In the genomic region with DNA sequence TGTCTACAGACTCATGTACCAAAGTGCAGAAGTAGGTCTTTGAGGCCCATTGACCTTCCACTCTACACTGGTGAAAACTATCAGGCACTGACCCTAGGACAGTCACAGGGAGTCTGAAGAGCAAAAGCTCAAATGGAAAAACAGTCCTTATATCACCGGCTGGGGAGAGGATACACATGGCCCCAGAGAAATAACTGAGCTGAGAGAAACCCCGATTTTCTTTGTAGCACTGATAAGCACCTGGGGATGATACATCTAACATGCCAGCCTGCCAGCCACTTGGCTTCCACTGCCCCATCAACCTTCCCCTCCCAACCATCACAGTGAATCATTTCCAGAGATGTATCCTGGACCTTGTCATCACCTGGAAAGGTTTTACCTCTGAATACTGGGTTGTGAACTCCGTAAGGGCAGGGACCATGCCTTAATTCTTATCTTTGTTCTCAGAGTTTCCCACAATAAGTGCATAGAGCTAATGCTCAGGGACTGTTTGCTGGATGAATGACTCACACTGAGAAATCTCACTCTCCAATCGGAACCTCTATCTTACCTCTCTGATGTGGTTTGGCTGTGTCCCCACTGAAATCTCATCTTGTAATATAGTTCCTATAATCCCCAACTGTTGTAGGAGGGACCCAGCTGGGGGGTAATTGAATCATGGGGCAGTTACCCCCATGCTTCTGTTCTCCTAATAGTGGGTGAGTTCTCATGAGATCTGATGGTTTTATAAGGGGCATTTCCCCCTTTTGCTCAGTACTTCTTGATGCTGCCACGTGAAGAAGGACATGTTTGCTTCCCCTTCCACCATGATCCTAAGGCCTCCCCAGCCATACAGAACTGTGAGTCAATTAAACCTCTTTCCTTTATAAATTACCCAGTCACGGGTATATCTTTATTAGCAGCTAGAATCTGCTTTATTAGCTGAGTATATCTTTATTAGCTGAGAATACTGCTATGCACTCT, we compare ENCODE assay signal across 8 cellular contexts. TPM values are rescaled to one million over a fixed set of nuclear protein-coding genes. Genes with fewer than 3 reads are reported as not detected.
DNase-seq lines count a peak whose midpoint lies in the region; ATAC-seq and TF ChIP-seq lines count a peak whose summit lies in the region.

No MANE protein-coding gene starts in this region.

- H3K36me3 ChIP-seq in MM.1S (replicated peaks; ENCODE audit: insufficient read depth, low read length), result no peaks in the 10 kb centered on the region

- DNase-seq in AG20443 (ENCODE audit: low spot score), result peak; percentile 38
- DNase-seq in M059J (ENCODE audit: low read depth), result peak; percentile 96
- peak; percentile 56 for DNase-seq in fibroblast of pulmonary artery (ENCODE audit: low read depth)
- DNase-seq in cardiac septum (ENCODE audit: low spot score), result no peak
- no peak for DNase-seq in MM.1S
- no peak for DNase-seq in cortex of kidney (lab: John Stamatoyannopoulos, UW)
- no peak for DNase-seq in Ammon's horn (ENCODE audit: low spot score)

- H3K9me2 ChIP-seq in MM.1S (replicated peaks; ENCODE audit: insufficient read depth, low read length), result no peaks in the 10 kb centered on the region

- H3K4me3 ChIP-seq in fibroblast of pulmonary artery (replicated peaks; ENCODE audit: low read depth, low read length) (no peak overlapping the region), MM.1S (ENCODE audit: low read length) (no peak overlapping the region)

- ATAC-seq in GM21526 (IDR thresholded peaks at IDR 0.05; ENCODE audit: low FRiP score, unreplicated experiment), result peak; percentile 63

- H4K20me1 ChIP-seq in MM.1S (ENCODE audit: insufficient read depth, low read length), result no peaks in the 10 kb centered on the region

- no peaks in the 10 kb centered on the region for H3K27me3 ChIP-seq in MM.1S (replicated peaks; ENCODE audit: insufficient read depth, low read length)

- H3K4me2 ChIP-seq in MM.1S (ENCODE audit: low read depth, low read length), result no peak overlapping the region

- intact Hi-C loops in cardiac septum (cut with DNase I), result no loop called here

- no peaks in the 10 kb centered on the region for H3K9me3 ChIP-seq in MM.1S (replicated peaks; ENCODE audit: insufficient read depth, low read length)

- no peak overlapping the region for H3K27ac ChIP-seq in MM.1S (ENCODE audit: low read length)

- H3K4me1 ChIP-seq in MM.1S (ENCODE audit: low read length), result no peaks in the 10 kb centered on the region

- no peak overlapping the region for H2AFZ ChIP-seq in MM.1S (ENCODE audit: low read length)

- H3K79me2 ChIP-seq in MM.1S (ENCODE audit: low read length), result no peaks in the 10 kb centered on the region

- H3K9ac ChIP-seq in MM.1S (ENCODE audit: low read length), result no peak overlapping the region

- TF ChIP-seq CTCF in fibroblast of pulmonary artery (IDR thresholded peaks at IDR 0.05; ENCODE audit: low read length, missing control alignments) (no peak), MM.1S (IDR thresholded peaks at IDR 0.05; ENCODE audit: low read length) (no peak)

- H3F3A ChIP-seq in MM.1S (ENCODE audit: insufficient read depth, low read length), result no peaks in the 10 kb centered on the region

RNA-seq across cellular contexts. Expression of a gene that starts 37.1 kb away (rescaled TPM):
- 122 and 124 TPM in 2 replicates for total RNA-seq in M059J (2014; rRNA removed; shearing (Covaris generic))
- total RNA-seq in cardiac septum, result 2.7 TPM

Comparison
In these comparisons a context has a peak if more than half of its experiments do, and no peak if none do; other contexts are left out.
1. DNase-seq: peak in AG20443 (single experiment), M059J (single experiment) and fibroblast of pulmonary artery (single experiment); none in cardiac septum (single experiment), MM.1S (single experiment), cortex of kidney (single experiment) and Ammon's horn (single experiment).
2. RNA of a gene that starts 37.1 kb away (total RNA-seq): 122 to 124 TPM in M059J; 2.7 TPM in cardiac septum (single experiment); every median in the first group is over 10 times any median in the second.